2 cellular contexts compared by ENCODE assay signal in the genomic region with DNA sequence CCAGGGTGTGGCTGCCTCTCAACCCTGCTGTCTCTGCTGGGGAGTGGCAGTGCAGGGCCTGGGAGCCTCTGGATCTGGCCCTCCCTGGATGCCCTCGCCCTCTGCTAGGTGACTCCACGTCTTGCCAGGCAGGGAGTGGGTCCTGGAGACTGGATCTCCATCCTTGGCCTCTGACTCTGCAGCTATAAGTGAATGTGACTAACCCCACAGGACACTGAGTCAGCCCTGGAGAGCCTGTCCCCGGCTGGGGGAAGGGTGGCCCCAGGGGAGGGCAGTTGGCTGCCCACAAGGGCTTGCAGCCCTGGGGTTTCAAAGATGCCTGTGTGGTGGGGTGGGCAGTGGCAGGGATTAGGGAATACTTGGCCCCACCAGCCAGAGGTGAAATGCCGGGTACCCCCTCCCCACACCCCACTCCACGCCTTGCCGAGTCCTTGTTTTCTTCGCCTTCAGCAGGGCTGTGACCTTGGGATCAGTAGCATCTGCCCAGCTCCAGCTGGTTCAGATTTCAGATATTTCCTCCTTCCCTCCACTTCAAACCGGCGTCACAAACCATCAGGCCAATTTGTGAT.
TF ChIP-seq lines count a peak whose summit lies in the region.

No MANE protein-coding gene starts in this region.

TF ChIP-seq in HCT116, 20 proteins besides CTCF, POLR2A, EP300 and RAD21:
- TF ChIP-seq FOSL1 (IDR thresholded peaks at IDR 0.05; ENCODE audit: low read depth) (peak; percentile 61; the same call in 1 of the 2 replicates), ZNF274 (IDR thresholded peaks at IDR 0.05; ENCODE audit: low read depth, low read length) (no peak), ZFX (IDR thresholded peaks at IDR 0.05) (no peak), CEBPB (IDR thresholded peaks at IDR 0.05; ENCODE audit: low read depth) (no peak), SIN3A (IDR thresholded peaks at IDR 0.05; ENCODE audit: low read depth) (no peak)
- TF ChIP-seq, protein P1, sequence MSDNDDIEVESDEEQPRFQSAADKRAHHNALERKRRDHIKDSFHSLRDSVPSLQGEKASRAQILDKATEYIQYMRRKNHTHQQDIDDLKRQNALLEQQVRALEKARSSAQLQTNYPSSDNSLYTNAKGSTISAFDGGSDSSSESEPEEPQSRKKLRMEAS (IDR thresholded peaks at IDR 0.05), result no peak
- TF ChIP-seq, protein P2, sequence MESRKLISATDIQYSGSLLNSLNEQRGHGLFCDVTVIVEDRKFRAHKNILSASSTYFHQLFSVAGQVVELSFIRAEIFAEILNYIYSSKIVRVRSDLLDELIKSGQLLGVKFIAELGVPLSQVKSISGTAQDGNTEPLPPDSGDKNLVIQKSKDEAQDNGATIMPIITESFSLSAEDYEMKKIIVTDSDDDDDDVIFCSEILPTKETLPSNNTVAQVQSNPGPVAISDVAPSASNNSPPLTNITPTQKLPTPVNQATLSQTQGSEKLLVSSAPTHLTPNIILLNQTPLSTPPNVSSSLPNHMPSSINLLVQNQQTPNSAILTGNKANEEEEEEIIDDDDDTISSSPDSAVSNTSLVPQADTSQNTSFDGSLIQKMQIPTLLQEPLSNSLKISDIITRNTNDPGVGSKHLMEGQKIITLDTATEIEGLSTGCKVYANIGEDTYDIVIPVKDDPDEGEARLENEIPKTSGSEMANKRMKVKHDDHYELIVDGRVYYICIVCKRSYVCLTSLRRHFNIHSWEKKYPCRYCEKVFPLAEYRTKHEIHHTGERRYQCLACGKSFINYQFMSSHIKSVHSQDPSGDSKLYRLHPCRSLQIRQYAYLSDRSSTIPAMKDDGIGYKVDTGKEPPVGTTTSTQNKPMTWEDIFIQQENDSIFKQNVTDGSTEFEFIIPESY (IDR thresholded peaks at IDR 0.05; ENCODE audit: extremely low read depth, insufficient replicate concordance, low read length), result no peak
TF ChIP-seq in HCT116: peak in this region for 1.

TF ChIP-seq in HepG2, 621 proteins besides CTCF, POLR2A, EP300 and RAD21:
- TF ChIP-seq FOSL2 (CRISPR knock-in tag; IDR thresholded peaks at IDR 0.05), result peak; percentile 34; the same call in 1 of the 2 replicates
- no peak for TF ChIP-seq ZNF75D (CRISPR knock-in tag; IDR thresholded peaks at IDR 0.05; ENCODE audit: borderline replicate concordance)
